10 cellular contexts compared by ENCODE assay signal in genomic region chr7:1418505-1419309, GRCh38. TPM values are rescaled to one million over a fixed set of nuclear protein-coding genes. Genes with fewer than 3 reads are reported as not detected.
DNase-seq lines count a peak whose midpoint lies in the region; ATAC-seq and TF ChIP-seq lines count a peak whose summit lies in the region.
"Had no signal": no experiment of that assay in that cellular context is flagged by ENCODE, and none has a peak within 500 bp of the region (broad histone marks: within the 10 kb centered on the region; RNA-seq: fewer than 3 reads in every experiment).

No MANE protein-coding gene starts in this region.

- intact Hi-C loops in cardiac septum (cut with DNase I), result no loop called here

- no peak for TF ChIP-seq CTCF in GM20000 (IDR thresholded peaks at IDR 0.05; ENCODE audit: extremely low read depth, missing control alignments)

- DNase-seq in NCI-H345 (lab: John Stamatoyannopoulos, UW) (peak; percentile 47), NCI-H345 treated with DMSO at 0.1 percent for 48 hours (lab: John Stamatoyannopoulos, UW; ENCODE audit: unreplicated experiment) (no peak), HT-29 (ENCODE audit: low spot score) (peak; percentile 58), SHP77 treated with DMSO at 0.1 percent for 48 hours (lab: John Stamatoyannopoulos, UW) (peak; percentile 96), iPS-NIHi11 (ENCODE audit: low spot score) (peak; percentile 89), GM20000 (ENCODE audit: low spot score) (no peak), cardiac septum (ENCODE audit: low spot score) (no peak)
- DNase-seq: activated T-cell treated with anti-CD3 and anti-CD28 coated beads, Interleukin-2, amount 50 U/mL, for 4 hours; stimulated activated CD4-positive, alpha-beta T cell treated with anti-CD3 and anti-CD28 coated beads, Interleukin-2, amount 100 ng/mL, for 48 hours had no signal

- no peak for ATAC-seq in HG03045 (IDR thresholded peaks at IDR 0.05; ENCODE audit: unreplicated experiment)
- ATAC-seq: activated T-cell treated with anti-CD3 and anti-CD28 coated beads, Interleukin-2, amount 50 U/mL, for 4 hours had no signal

RNA-seq across cellular contexts. Expression of gene MICALL2, which starts 40.6 kb away (rescaled TPM):
- 151 and 155 TPM in 2 replicates for total RNA-seq in HT-29 (2014; rRNA removed; shearing (Covaris generic))
- total RNA-seq in cardiac septum, result 19.7 TPM

Comparison
In these comparisons a context has a peak if more than half of its experiments do, and no peak if none do; other contexts are left out.
1. DNase-seq: peak in NCI-H345 (single experiment), HT-29 (single experiment), SHP77 treated with DMSO at 0.1 percent for 48 hours (single experiment) and iPS-NIHi11 (single experiment); none in NCI-H345 treated with DMSO at 0.1 percent for 48 hours (single experiment), GM20000 (single experiment) and cardiac septum (single experiment).